1 cellular context compared by ENCODE assay signal in genomic region chr18:46173393-46174316, GRCh38.
TF ChIP-seq lines count a peak whose summit lies in the region.

No MANE protein-coding gene starts in this region.

TF ChIP-seq in HepG2, 621 proteins besides CTCF, POLR2A, EP300 and RAD21 (continued from another document and continues in another):
- TF ChIP-seq, protein P1, sequence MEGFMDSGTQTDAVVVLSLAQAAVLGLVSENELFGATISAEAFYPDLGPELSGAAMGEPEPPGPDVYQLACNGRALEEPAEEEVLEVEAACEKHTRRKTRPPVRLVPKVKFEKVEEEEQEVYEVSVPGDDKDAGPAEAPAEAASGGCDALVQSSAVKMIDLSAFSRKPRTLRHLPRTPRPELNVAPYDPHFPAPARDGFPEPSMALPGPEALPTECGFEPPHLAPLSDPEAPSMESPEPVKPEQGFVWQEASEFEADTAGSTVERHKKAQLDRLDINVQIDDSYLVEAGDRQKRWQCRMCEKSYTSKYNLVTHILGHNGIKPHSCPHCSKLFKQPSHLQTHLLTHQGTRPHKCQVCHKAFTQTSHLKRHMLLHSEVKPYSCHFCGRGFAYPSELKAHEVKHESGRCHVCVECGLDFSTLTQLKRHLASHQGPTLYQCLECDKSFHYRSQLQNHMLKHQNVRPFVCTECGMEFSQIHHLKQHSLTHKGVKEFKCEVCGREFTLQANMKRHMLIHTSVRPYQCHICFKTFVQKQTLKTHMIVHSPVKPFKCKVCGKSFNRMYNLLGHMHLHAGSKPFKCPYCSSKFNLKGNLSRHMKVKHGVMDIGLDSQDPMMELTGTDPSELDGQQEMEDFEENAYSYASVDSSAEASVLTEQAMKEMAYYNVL (CRISPR knock-in tag; IDR thresholded peaks at IDR 0.05; ENCODE audit: borderline replicate concordance) = peak; percentile 12; the same call in 1 of the 2 replicates
- TF ChIP-seq NFKB2 (CRISPR knock-in tag; IDR thresholded peaks at IDR 0.05; ENCODE audit: borderline replicate concordance) (no peak), ZNF382 (CRISPR knock-in tag; IDR thresholded peaks at IDR 0.05; ENCODE audit: borderline replicate concordance) (no peak), SOX5 (CRISPR knock-in tag; IDR thresholded peaks at IDR 0.05; ENCODE audit: borderline replicate concordance) (peak; percentile 29; the same call in 1 of the 2 replicates), POLR2AphosphoS5 (IDR thresholded peaks at IDR 0.05; ENCODE audit: low read depth, low read length) (peak; percentile 75), NONO (IDR thresholded peaks at IDR 0.05) (no peak), NONO (CRISPR knock-in tag; conservative IDR thresholded peaks at IDR 0.05) (peak; percentile 88), CSRNP2 (CRISPR knock-in tag; conservative IDR thresholded peaks at IDR 0.05; ENCODE audit: low read depth) (0 out of 2 replicates have a peak, but pooled peaks have one; percentile 15), ZNF629 (CRISPR knock-in tag; conservative IDR thresholded peaks at IDR 0.05) (peak; percentile 25; the same call in 1 of the 2 replicates), ZBTB38 (CRISPR knock-in tag; IDR thresholded peaks at IDR 0.05) (0 out of 2 replicates have a peak, but pooled peaks have one; percentile 11), TCF12 (IDR thresholded peaks at IDR 0.05) (no peak), TCF12 (CRISPR knock-in tag; IDR thresholded peaks at IDR 0.05) (no peak), MYC (CRISPR knock-in tag; IDR thresholded peaks at IDR 0.05; ENCODE audit: borderline replicate concordance) (peak; percentile 73; the same call in 1 of the 2 replicates), SP1 (IDR thresholded peaks at IDR 0.05) (no peak), SP1 (CRISPR knock-in tag; IDR thresholded peaks at IDR 0.05) (peak; percentile 59; the same call in 1 of the 2 replicates), STAG1 (CRISPR knock-in tag; IDR thresholded peaks at IDR 0.05) (peak; percentile 76), ZNF577 (CRISPR knock-in tag; IDR thresholded peaks at IDR 0.05; ENCODE audit: borderline replicate concordance, low read depth) (no peak), HOXA5 (CRISPR knock-in tag; IDR thresholded peaks at IDR 0.05) (peak; percentile 26; the same call in 1 of the 2 replicates), PCBP1 (IDR thresholded peaks at IDR 0.05; ENCODE audit: borderline replicate concordance, low read depth, low read length) (peak; percentile 35; the same call in 1 of the 2 replicates), KDM4B (CRISPR knock-in tag; IDR thresholded peaks at IDR 0.05) (peak; percentile 57; the same call in 1 of the 2 replicates), SPEN (CRISPR knock-in tag; IDR thresholded peaks at IDR 0.05; ENCODE audit: low read depth) (peak; percentile 79; the same call in 1 of the 2 replicates), ZNF768 (CRISPR knock-in tag; IDR thresholded peaks at IDR 0.05) (peak; percentile 26; the same call in 1 of the 2 replicates), ZHX2 (IDR thresholded peaks at IDR 0.05; ENCODE audit: low read depth) (peak; percentile 85), ZHX2 (CRISPR knock-in tag; IDR thresholded peaks at IDR 0.05; ENCODE audit: borderline replicate concordance) (no peak), ZNF652 (CRISPR knock-in tag; IDR thresholded peaks at IDR 0.05; ENCODE audit: borderline replicate concordance, low read depth) (peak; percentile 42; the same call in 1 of the 2 replicates), KDM2A (CRISPR knock-in tag; IDR thresholded peaks at IDR 0.05; ENCODE audit: borderline replicate concordance, low read depth) (peak; percentile 92), THAP11 (CRISPR knock-in tag; IDR thresholded peaks at IDR 0.05) (peak; percentile 93), SKI (IDR thresholded peaks at IDR 0.05; ENCODE audit: partially characterized antibody) (peak; percentile 20), SALL2 (CRISPR knock-in tag; IDR thresholded peaks at IDR 0.05) (0 out of 2 replicates have a peak, but pooled peaks have one; percentile 53), MXI1 (IDR thresholded peaks at IDR 0.05; ENCODE audit: borderline replicate concordance, low read depth, low read length) (peak; percentile 38; the same call in 1 of the 3 replicates), ZNF292 (CRISPR knock-in tag; IDR thresholded peaks at IDR 0.05; ENCODE audit: borderline replicate concordance, low read depth) (0 out of 2 replicates have a peak, but pooled peaks have one; percentile 37), ZSCAN31 (CRISPR knock-in tag; IDR thresholded peaks at IDR 0.05; ENCODE audit: low read depth) (peak; percentile 59; the same call in 1 of the 2 replicates), SMARCC2 (IDR thresholded peaks at IDR 0.05) (no peak), ZNF619 (CRISPR knock-in tag; IDR thresholded peaks at IDR 0.05) (peak; percentile 58; the same call in 1 of the 2 replicates), ARNT2 (CRISPR knock-in tag; IDR thresholded peaks at IDR 0.05; ENCODE audit: low read depth) (peak; percentile 59; the same call in 1 of the 2 replicates), PAWR (CRISPR knock-in tag; IDR thresholded peaks at IDR 0.05; ENCODE audit: borderline replicate concordance) (no peak), STAT5B (CRISPR knock-in tag; IDR thresholded peaks at IDR 0.05) (peak; percentile 16; the same call in 1 of the 2 replicates), KMT2A (CRISPR knock-in tag; IDR thresholded peaks at IDR 0.05) (peak; percentile 98), HNRNPK (IDR thresholded peaks at IDR 0.05; ENCODE audit: low read depth, low read length, poor library complexity, severe bottlenecking) (no peak), ZBTB44 (CRISPR knock-in tag; IDR thresholded peaks at IDR 0.05) (no peak)
- TF ChIP-seq, protein P2, sequence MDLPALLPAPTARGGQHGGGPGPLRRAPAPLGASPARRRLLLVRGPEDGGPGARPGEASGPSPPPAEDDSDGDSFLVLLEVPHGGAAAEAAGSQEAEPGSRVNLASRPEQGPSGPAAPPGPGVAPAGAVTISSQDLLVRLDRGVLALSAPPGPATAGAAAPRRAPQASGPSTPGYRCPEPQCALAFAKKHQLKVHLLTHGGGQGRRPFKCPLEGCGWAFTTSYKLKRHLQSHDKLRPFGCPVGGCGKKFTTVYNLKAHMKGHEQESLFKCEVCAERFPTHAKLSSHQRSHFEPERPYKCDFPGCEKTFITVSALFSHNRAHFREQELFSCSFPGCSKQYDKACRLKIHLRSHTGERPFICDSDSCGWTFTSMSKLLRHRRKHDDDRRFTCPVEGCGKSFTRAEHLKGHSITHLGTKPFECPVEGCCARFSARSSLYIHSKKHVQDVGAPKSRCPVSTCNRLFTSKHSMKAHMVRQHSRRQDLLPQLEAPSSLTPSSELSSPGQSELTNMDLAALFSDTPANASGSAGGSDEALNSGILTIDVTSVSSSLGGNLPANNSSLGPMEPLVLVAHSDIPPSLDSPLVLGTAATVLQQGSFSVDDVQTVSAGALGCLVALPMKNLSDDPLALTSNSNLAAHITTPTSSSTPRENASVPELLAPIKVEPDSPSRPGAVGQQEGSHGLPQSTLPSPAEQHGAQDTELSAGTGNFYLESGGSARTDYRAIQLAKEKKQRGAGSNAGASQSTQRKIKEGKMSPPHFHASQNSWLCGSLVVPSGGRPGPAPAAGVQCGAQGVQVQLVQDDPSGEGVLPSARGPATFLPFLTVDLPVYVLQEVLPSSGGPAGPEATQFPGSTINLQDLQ (CRISPR knock-in tag; IDR thresholded peaks at IDR 0.05) = peak; percentile 77; the same call in 1 of the 2 replicates
